ENCODE assay signal across 15 cellular contexts in the genomic region with DNA sequence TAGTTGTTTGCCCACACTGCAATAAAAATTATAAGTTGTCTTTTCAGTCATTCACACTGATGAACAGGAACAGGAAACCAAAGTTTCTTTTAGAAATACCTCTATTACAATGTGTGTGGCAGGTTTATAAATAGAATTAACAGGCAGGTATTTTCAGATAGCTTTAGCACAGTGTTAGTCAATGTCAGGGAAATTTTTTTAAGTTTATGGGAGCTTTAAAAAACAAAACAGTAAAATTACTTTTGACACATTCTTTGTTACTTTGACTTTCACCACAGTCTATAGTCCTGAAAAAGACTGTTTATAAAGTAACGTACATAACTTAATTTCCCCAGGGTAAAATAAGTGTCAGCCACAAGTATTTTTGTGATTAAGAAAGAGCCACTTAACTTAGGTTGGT. TPM values are rescaled to one million over a fixed set of nuclear protein-coding genes. Genes with fewer than 3 reads are reported as not detected.
DNase-seq lines count a peak whose midpoint lies in the region; ATAC-seq lines count a peak whose summit lies in the region.
"Had no signal": no experiment of that assay in that cellular context is flagged by ENCODE, and none has a peak within 500 bp of the region (broad histone marks: within the 10 kb centered on the region; RNA-seq: fewer than 3 reads in every experiment).

No MANE protein-coding gene starts in this region.

- no peaks in the 10 kb centered on the region for H3K36me3 Mint-ChIP-seq in activated T-helper 17 cell treated with anti-CD3 and anti-CD28 coated beads, Interleukin-2, amount 50 U/mL, for 72 hours (ENCODE audit: low read depth)
- H3K36me3 Mint-ChIP-seq: activated CD8-positive, alpha-beta memory T cell treated with anti-CD3 and anti-CD28 coated beads, Interleukin-2, amount 10 ng/mL, durations not matched to agents 7 days and 5 days had no signal

- no peak overlapping the region for H3K27ac Mint-ChIP-seq in activated T-helper 17 cell treated with anti-CD3 and anti-CD28 coated beads, Interleukin-2, amount 50 U/mL, for 72 hours
- H3K27ac Mint-ChIP-seq: activated CD8-positive, alpha-beta memory T cell treated with anti-CD3 and anti-CD28 coated beads, Interleukin-2, amount 10 ng/mL, durations not matched to agents 7 days and 5 days; IgD-negative memory B cell had no signal

- peaks cover 4% of the 10 kb centered on the region for H3K9me3 Mint-ChIP-seq in activated T-helper 17 cell treated with anti-CD3 and anti-CD28 coated beads, Interleukin-2, amount 50 U/mL, for 72 hours

- no peaks in the 10 kb centered on the region for H3K27me3 Mint-ChIP-seq in activated T-helper 17 cell treated with anti-CD3 and anti-CD28 coated beads, Interleukin-2, amount 50 U/mL, for 72 hours
- H3K27me3 Mint-ChIP-seq: IgD-negative memory B cell had no signal

- DNase-seq in NCI-H2196 treated with DMSO at 0.1 percent for 48 hours (lab: John Stamatoyannopoulos, UW; ENCODE audit: unreplicated experiment), result no peak
- no peak for DNase-seq in NOMO-1 treated with dmso at 0.1 percent for 144 hours (lab: John Stamatoyannopoulos, UW; ENCODE audit: unreplicated experiment)
- DNase-seq in SW480 (ENCODE audit: low spot score), result no peak
- DNase-seq: activated CD8-positive, alpha-beta memory T cell treated with anti-CD3 and anti-CD28 coated beads, Interleukin-2, amount 10 ng/mL, durations not matched to agents 7 days and 5 days; BE2C; NCI-H1930; small intestine; T-helper 2 cell had no signal

- H3K4me1 Mint-ChIP-seq in activated T-helper 17 cell treated with anti-CD3 and anti-CD28 coated beads, Interleukin-2, amount 50 U/mL, for 72 hours, result no peaks in the 10 kb centered on the region

- ATAC-seq in GM18508 (IDR thresholded peaks at IDR 0.05; ENCODE audit: insufficient read depth, unreplicated experiment) (peak; percentile 76), GM21367 (IDR thresholded peaks at IDR 0.05; ENCODE audit: unreplicated experiment) (peak; percentile 88), HG02943 (IDR thresholded peaks at IDR 0.05; ENCODE audit: low read depth, unreplicated experiment) (peak; percentile 71), HG03565 (IDR thresholded peaks at IDR 0.05; ENCODE audit: unreplicated experiment) (peak; percentile 91)
- no peak for ATAC-seq in activated T-helper 17 cell treated with anti-CD3 and anti-CD28 coated beads, Interleukin-2, amount 50 U/mL, for 72 hours (replicated peaks)
- ATAC-seq: activated CD8-positive, alpha-beta memory T cell treated with anti-CD3 and anti-CD28 coated beads, Interleukin-2, amount 10 ng/mL, durations not matched to agents 7 days and 5 days; left lobe of liver had no signal

- no peak overlapping the region for H3K4me3 Mint-ChIP-seq in activated T-helper 17 cell treated with anti-CD3 and anti-CD28 coated beads, Interleukin-2, amount 50 U/mL, for 72 hours
- H3K4me3 Mint-ChIP-seq: activated CD8-positive, alpha-beta memory T cell treated with anti-CD3 and anti-CD28 coated beads, Interleukin-2, amount 10 ng/mL, durations not matched to agents 7 days and 5 days had no signal

RNA-seq across cellular contexts. Expression of a gene that starts 38.1 kb away (rescaled TPM):
- total RNA-seq in activated T-helper 17 cell treated with anti-CD3 and anti-CD28 coated beads, Interleukin-2, amount 50 U/mL, for 72 hours, result 1 to 10 TPM; 1.7 to 4.0 TPM

RNA-seq across cellular contexts. Expression of a gene that starts 38.9 kb away (rescaled TPM):
- total RNA-seq in activated T-helper 17 cell treated with anti-CD3 and anti-CD28 coated beads, Interleukin-2, amount 50 U/mL, for 72 hours, result 10 to 100 TPM; 81.9 to 83.9 TPM
